ENCODE assay signal across 14 cellular contexts in genomic region chr21:42865361-42866160, GRCh38. TPM values are rescaled to one million over a fixed set of nuclear protein-coding genes. Genes with fewer than 3 reads are reported as not detected.
A peak's percentile ranks its signal among the peaks of the same experiment; 100 is the strongest.
DNase-seq lines count a peak whose midpoint lies in the region; ATAC-seq, FAIRE-seq and TF ChIP-seq lines count a peak whose summit lies in the region.
"Had no signal": no experiment of that assay in that cellular context is flagged by ENCODE, and none has a peak within 500 bp of the region (broad histone marks: within the 10 kb centered on the region; RNA-seq: fewer than 3 reads in every experiment).

No MANE protein-coding gene starts in this region.

- intact Hi-C loops in Panc1 (cut with micrococcal nuclease; ENCODE audit: unreplicated experiment) (no loop called here), right cardiac atrium (cut with DNase I) (no loop called here)

- in situ Hi-C loops in Panc1 (cut with HindIII; ENCODE audit: low pct_unique_long_range_greater_than_20kb, low sequenced_read_pairs): no loop called here

- TF ChIP-seq CTCF in Panc1 (IDR thresholded peaks at IDR 0.05): no peak

- H3K4me3 ChIP-seq in HUES6 (ENCODE audit: low read depth, low read length) (no peak overlapping the region), Panc1 (ENCODE audit: low read depth in 2 of 2, low read length in 2 of 2) (no peak overlapping the region), right cardiac atrium (ENCODE audit: low read length) (no peak overlapping the region)

- H3K27me3 ChIP-seq in HUES6 (ENCODE audit: control insufficient read depth, insufficient read depth, low read length): no peaks in the 10 kb centered on the region
- H3K27me3 ChIP-seq in Panc1 (ENCODE audit: control insufficient read depth, insufficient read depth, low read length): no peaks in the 10 kb centered on the region
- H3K27me3 ChIP-seq in right cardiac atrium (ENCODE audit: control insufficient read depth, insufficient read depth): no peaks in the 10 kb centered on the region

- FAIRE-seq in GM12891 (lab: Jason Lieb, UNC): no peak
- FAIRE-seq: islet of Langerhans had no signal

- peaks cover 87% of the 10 kb centered on the region for H3K36me3 Mint-ChIP-seq in stimulated activated effector memory CD8-positive, alpha-beta T cell treated with anti-CD3 and anti-CD28 coated beads, Interleukin-12 subunit alpha, Interleukin-12 subunit beta, amount 100 ng/mL, for 72 hours
- H3K36me3 Mint-ChIP-seq in T-helper 17 cell (ENCODE audit: low read depth): no peaks in the 10 kb centered on the region

- no peak overlapping the region for H3K4me3 Mint-ChIP-seq in stimulated activated effector memory CD8-positive, alpha-beta T cell treated with anti-CD3 and anti-CD28 coated beads, Interleukin-12 subunit alpha, Interleukin-12 subunit beta, amount 100 ng/mL, for 72 hours
- no peak overlapping the region for H3K4me3 Mint-ChIP-seq in T-helper 17 cell

- peak overlapping the region; percentile 71 for H3K27ac Mint-ChIP-seq in stimulated activated effector memory CD8-positive, alpha-beta T cell treated with anti-CD3 and anti-CD28 coated beads, Interleukin-12 subunit alpha, Interleukin-12 subunit beta, amount 100 ng/mL, for 72 hours
- no peak overlapping the region for H3K27ac Mint-ChIP-seq in T-helper 17 cell

- H3K4me1 ChIP-seq in HUES6 (ENCODE audit: control insufficient read depth, insufficient read depth, low read length) (no peaks in the 10 kb centered on the region), Panc1 (ENCODE audit: control insufficient read depth, insufficient read depth, low read length) (no peaks in the 10 kb centered on the region), right cardiac atrium (ENCODE audit: control insufficient read depth, insufficient read depth, low read length) (no peaks in the 10 kb centered on the region)

- peaks cover 29% of the 10 kb centered on the region for H3K4me1 Mint-ChIP-seq in stimulated activated effector memory CD8-positive, alpha-beta T cell treated with anti-CD3 and anti-CD28 coated beads, Interleukin-12 subunit alpha, Interleukin-12 subunit beta, amount 100 ng/mL, for 72 hours
- H3K4me1 Mint-ChIP-seq in T-helper 17 cell: peaks cover 14% of the 10 kb centered on the region

- H3K27me3 Mint-ChIP-seq in T-helper 17 cell: no peaks in the 10 kb centered on the region

- BruUV-seq in Panc1 (replicated peaks; lab: Mats Ljungman, UMichigan): no TSS peak

- no peaks in the 10 kb centered on the region for H3K9me3 Mint-ChIP-seq in stimulated activated effector memory CD8-positive, alpha-beta T cell treated with anti-CD3 and anti-CD28 coated beads, Interleukin-12 subunit alpha, Interleukin-12 subunit beta, amount 100 ng/mL, for 72 hours

- H3K27ac ChIP-seq in HUES6 (ENCODE audit: low read depth, low read length) (0 out of 2 replicates have a peak overlapping the region, but pooled peaks have one; percentile 31), Panc1 (ENCODE audit: low read length) (no peak overlapping the region), right cardiac atrium (ENCODE audit: low read length) (no peak overlapping the region)
- H3K27ac ChIP-seq: epithelial cell of prostate had no signal

- POLR2A ChIA-PET in Panc1 (lab: Charles Lee): no interaction called here

- DNase-seq in Panc1 (ENCODE audit: low read depth, low spot score) (no peak), right cardiac atrium (peak in 2 of 3 donors; percentile 64 to 84), GM12891 (ENCODE audit: insufficient read length, low spot score) (no peak), T-helper 17 cell (no peak)
- no peak for DNase-seq in stimulated activated effector memory CD8-positive, alpha-beta T cell treated with anti-CD3 and anti-CD28 coated beads, Interleukin-12 subunit alpha, Interleukin-12 subunit beta, amount 100 ng/mL, for 72 hours (ENCODE audit: low spot score in 2 of 2)
- DNase-seq: amniotic stem cell, KBM-7, NCI-H524 treated with DMSO at 0.1 percent for 48 hours, retina had no signal

- WGBS in right cardiac atrium: 77% methylated on average over 24 of the region's 24 CpGs

- TF ChIP-seq POLR2A in GM12891 (IDR thresholded peaks at IDR 0.05; ENCODE audit: low read depth, low read length): no peak

- no peak overlapping the region for H3K9ac ChIP-seq in HUES6 (ENCODE audit: low read length)

- CTCF ChIA-PET in Panc1 (lab: Charles Lee): no interaction called here

- H3K36me3 ChIP-seq in HUES6 (ENCODE audit: control insufficient read depth, insufficient read depth, low read length) (peaks cover 89% of the 10 kb centered on the region), Panc1 (ENCODE audit: control insufficient read depth, insufficient read depth, low read length) (peaks cover 8% of the 10 kb centered on the region)

- H3K9me3 ChIP-seq in HUES6 (ENCODE audit: control insufficient read depth, insufficient read depth, low read depth, low read length) (no peaks in the 10 kb centered on the region), Panc1 (ENCODE audit: control insufficient read depth, insufficient read depth, low read depth, low read length) (no peaks in the 10 kb centered on the region), right cardiac atrium (ENCODE audit: control insufficient read depth, low read length) (no peaks in the 10 kb centered on the region), T-helper 17 cell (ENCODE audit: control insufficient read depth, low read length, poor library complexity, severe bottlenecking) (no peaks in the 10 kb centered on the region)

- ATAC-seq in Panc1: peak; percentile 15; the same call in 1 of the 2 replicates
- peak in 1 of 2 donors; percentile 7 for ATAC-seq in right cardiac atrium
- no peak for ATAC-seq in stimulated activated effector memory CD8-positive, alpha-beta T cell treated with anti-CD3 and anti-CD28 coated beads, Interleukin-12 subunit alpha, Interleukin-12 subunit beta, amount 100 ng/mL, for 72 hours
- ATAC-seq in GM19324 (IDR thresholded peaks at IDR 0.05; ENCODE audit: low FRiP score, unreplicated experiment): no peak
- no peak for ATAC-seq in T-helper 17 cell

TF ChIP-seq in GM12891, 5 proteins besides CTCF, POLR2A, EP300 and RAD21:
- TF ChIP-seq SPI1 (IDR thresholded peaks at IDR 0.05; ENCODE audit: low read depth, low read length) (no peak), TAF1 (IDR thresholded peaks at IDR 0.05; ENCODE audit: low read depth, low read length) (no peak), PAX5 (IDR thresholded peaks at IDR 0.05; ENCODE audit: insufficient read depth, low read length, severe bottlenecking) (no peak), POLR2AphosphoS5 (IDR thresholded peaks at IDR 0.05; ENCODE audit: low read depth, low read length) (no peak), POU2F2 (IDR thresholded peaks at IDR 0.05; ENCODE audit: low read depth, low read length) (no peak)

RNA-seq across cellular contexts. Expression of gene WDR4, which starts 13.8 kb away (rescaled TPM):
- total RNA-seq in Panc1 (2021; ENCODE audit: unreplicated experiment) (36.7 TPM), right cardiac atrium (1 to 10 TPM; 4.3 to 7.7 (median 5.3) TPM), T-helper 17 cell (10 to 100 TPM; 15.4 to 23.5 TPM)
- polyA plus RNA-seq in Panc1 (2012; ENCODE audit: insufficient read length): 26.1 TPM
- polyA plus RNA-seq in right cardiac atrium: 3.7 TPM
- polyA plus RNA-seq in GM12891 (2012; ENCODE audit: low read depth, missing spikeins): 10.5 TPM

RNA-seq across cellular contexts. Expression of gene NDUFV3, which starts 27.5 kb away (rescaled TPM):
- total RNA-seq in Panc1 (2021; ENCODE audit: unreplicated experiment) (21.1 TPM), right cardiac atrium (10 to 100 TPM; 48.0 to 52.2 (median 50.7) TPM), T-helper 17 cell (10 to 100 TPM; 17.8 to 18.0 TPM)
- polyA plus RNA-seq in Panc1 (2012; ENCODE audit: insufficient read length): 22.3 TPM
- polyA plus RNA-seq in right cardiac atrium: 45.4 TPM
- polyA plus RNA-seq in GM12891 (2012; ENCODE audit: low read depth, missing spikeins): 20.3 TPM

RNA-seq across cellular contexts. Expression of gene ERVH48-1, which starts 59.9 kb away (rescaled TPM):
- 0.05 TPM for total RNA-seq in Panc1 (2021; ENCODE audit: unreplicated experiment)
- 0.13 TPM for polyA plus RNA-seq in Panc1 (2012; ENCODE audit: insufficient read length)
- total RNA-seq in right cardiac atrium: not detected
- polyA plus RNA-seq in right cardiac atrium: 0.07 TPM
- 0.05 TPM for polyA plus RNA-seq in GM12891 (2012; ENCODE audit: low read depth, missing spikeins)
- total RNA-seq in T-helper 17 cell: not detected
- total RNA-seq: activated CD8-positive, alpha-beta memory T cell treated with anti-CD3 and anti-CD28 coated beads for 36 hours had no signal

Comparison
In these comparisons a context has a peak if more than half of its experiments do, and no peak if none do; other contexts are left out.
1. DNase-seq: peak in right cardiac atrium (2 of 3); none in Panc1 (single experiment), stimulated activated effector memory CD8-positive, alpha-beta T cell treated with anti-CD3 and anti-CD28 coated beads, Interleukin-12 subunit alpha, Interleukin-12 subunit beta, amount 100 ng/mL, for 72 hours (0 of 2), GM12891 (single experiment) and T-helper 17 cell (0 of 3).